1 cellular context compared by ENCODE assay signal in genomic region chrX:21394792-21395191, GRCh38.
TF ChIP-seq lines count a peak whose summit lies in the region.

No MANE protein-coding gene starts in this region.

TF ChIP-seq in H1, 55 proteins besides CTCF, POLR2A, EP300 and RAD21 (continued from another document):
- no peak for TF ChIP-seq ZNF274 (IDR thresholded peaks at IDR 0.05; ENCODE audit: borderline replicate concordance, extremely low read depth, low read length)
- no peak for TF ChIP-seq KDM4A (IDR thresholded peaks at IDR 0.05; ENCODE audit: low read depth, low read length, severe bottlenecking)
- TF ChIP-seq SIX5 (IDR thresholded peaks at IDR 0.05; ENCODE audit: low read depth, low read length): no peak
- TF ChIP-seq CEBPB (IDR thresholded peaks at IDR 0.05; ENCODE audit: low read depth, low read length): no peak
- no peak for TF ChIP-seq BRCA1 (IDR thresholded peaks at IDR 0.05; ENCODE audit: low read depth, low read length)
TF ChIP-seq in H1: peak in this region for 0.
